ENCODE assay signal across 15 cellular contexts in genomic region chr19:1817553-1818179, GRCh38. TPM values are rescaled to one million over a fixed set of nuclear protein-coding genes. Genes with fewer than 3 reads are reported as not detected.
DNase-seq lines count a peak whose midpoint lies in the region; ATAC-seq and TF ChIP-seq lines count a peak whose summit lies in the region.
"Had no signal": no experiment of that assay in that cellular context is flagged by ENCODE, and none has a peak within 500 bp of the region (broad histone marks: within the 10 kb centered on the region; RNA-seq: fewer than 3 reads in every experiment).

No MANE protein-coding gene starts in this region.

- peak; percentile 27 for ATAC-seq in Right ventricle myocardium inferior
- no peak for ATAC-seq in GM21381 (IDR thresholded peaks at IDR 0.05; ENCODE audit: unreplicated experiment)
- ATAC-seq: HCT116 had no signal

- 90 to 97% (median 93%) methylated on average over 14 to 25 of the region's 25 CpGs for WGBS in spleen, 5 donors

- H3K27ac ChIP-seq in right atrium auricular region (no peak overlapping the region), RWPE1 (peak overlapping the region; percentile 29), left ventricle myocardium inferior (replicated peaks) (no peak overlapping the region), spleen (no peak overlapping the region)
- H3K27ac ChIP-seq: 22Rv1, GM23248, HL-60 had no signal

- intact Hi-C loops in Right ventricle myocardium inferior (cut with DNase I) (no loop called here), left ventricle myocardium inferior (cut with micrococcal nuclease) (no loop called here), spleen (cut with DNase I; ENCODE audit: low total_unique reads) (no loop called here)

- CTCF ChIA-PET in RWPE1 (lab: Yijun Ruan, JAX) = interaction anchor here (1.6 kb wide), 1 partner anchor 145 kb away, joined by 5 read pairs; no protein-coding TSS in a partner anchor

- DNase-seq in Right ventricle myocardium inferior (ENCODE audit: missing footprints) (no peak), right atrium auricular region (ENCODE audit: low spot score) (no peak), RWPE1 (ENCODE audit: low spot score) (no peak), left ventricle myocardium inferior (peak; percentile 45), spleen (peak; percentile 69), NCI-H1417 (lab: John Stamatoyannopoulos, UW) (no peak)
- DNase-seq: Caco-2; CD8-positive, alpha-beta memory T cell; DND-41; GDM1; GM23248 had no signal

- H3K36me3 ChIP-seq in right atrium auricular region (peaks cover 76% of the 10 kb centered on the region), left ventricle myocardium inferior (peaks cover 79% of the 10 kb centered on the region), spleen (peaks cover 8 to 87% (median 82%) of the 10 kb centered on the region in 6 donors)

- TF ChIP-seq CTCF in right atrium auricular region (IDR thresholded peaks at IDR 0.05) (no peak), RWPE1 (conservative IDR thresholded peaks at IDR 0.05; ENCODE audit: low read depth) (no peak), left ventricle myocardium inferior (IDR thresholded peaks at IDR 0.05; ENCODE audit: borderline replicate concordance) (no peak), spleen (IDR thresholded peaks at IDR 0.05 in 8 of 11, conservative IDR thresholded peaks at IDR 0.05 in 3 of 11) (no peak)

- H3K27me3 ChIP-seq in right atrium auricular region = no peaks in the 10 kb centered on the region
- H3K27me3 ChIP-seq in left ventricle myocardium inferior (ENCODE audit: low read depth) = no peaks in the 10 kb centered on the region
- H3K27me3 ChIP-seq in spleen (replicated peaks in 1 of 7) = no peaks in the 10 kb centered on the region

- POLR2A ChIA-PET in RWPE1 (lab: Yijun Ruan, JAX; ENCODE audit: low non-redundant PET) = no interaction called here

- TF ChIP-seq POLR2A in spleen (IDR thresholded peaks at IDR 0.05) = no peak

- H3K4me1 ChIP-seq in right atrium auricular region (peaks cover 0 to 11% of the 10 kb centered on the region in 2 donors), left ventricle myocardium inferior (peaks cover 16% of the 10 kb centered on the region), spleen (peaks cover 10 to 39% (median 22%) of the 10 kb centered on the region in 6 donors)
- H3K4me1 ChIP-seq: Caco-2 had no signal

- H3K4me3 ChIP-seq in right atrium auricular region (no peak overlapping the region), left ventricle myocardium inferior (no peak overlapping the region), spleen (no peak overlapping the region)
- H3K4me3 ChIP-seq: GM23248 had no signal

- no peaks in the 10 kb centered on the region for H3K9me3 ChIP-seq in right atrium auricular region
- H3K9me3 ChIP-seq in left ventricle myocardium inferior (replicated peaks) = no peaks in the 10 kb centered on the region
- no peaks in the 10 kb centered on the region for H3K9me3 ChIP-seq in spleen
- H3K9me3 ChIP-seq: Caco-2 had no signal

RNA-seq across cellular contexts. Expression of gene ATP8B3, which starts 5.6 kb away (rescaled TPM):
- total RNA-seq in Right ventricle myocardium inferior = 0.68 TPM
- under 1 TPM; 0.51 to 0.74 TPM for total RNA-seq in right atrium auricular region
- total RNA-seq in left ventricle myocardium inferior = 0.41 TPM
- 10 to 100 TPM in 1 of 7 donors, 1 to 10 TPM in 6; 5.4 to 10.1 (median 7.3) TPM for total RNA-seq in spleen
- 1 to 10 TPM; 1.9 to 3.9 (median 2.3) TPM for polyA plus RNA-seq in spleen

RNA-seq across cellular contexts. Expression of gene REXO1, which starts 30.6 kb away (rescaled TPM):
- total RNA-seq in Right ventricle myocardium inferior (17.8 TPM), right atrium auricular region (10 to 100 TPM in 1 of 2 donors, 1 to 10 TPM in 1; 9.6 to 12.1 TPM), left ventricle myocardium inferior (17.7 TPM), spleen (10 to 100 TPM; 35.7 to 88.1 (median 59.2) TPM)
- 10 to 100 TPM; 13.4 to 52.3 (median 27.4) TPM for polyA plus RNA-seq in spleen

RNA-seq across cellular contexts. Expression of gene KLF16, which starts 45.7 kb away (rescaled TPM):
- total RNA-seq in Right ventricle myocardium inferior (11.0 TPM), right atrium auricular region (1 to 10 TPM; 4.4 to 5.6 TPM), left ventricle myocardium inferior (6.4 TPM), spleen (10 to 100 TPM; 12.9 to 39.0 (median 29.5) TPM)
- 10 to 100 TPM in 1 of 3 donors, 1 to 10 TPM in 2; 7.1 to 19.5 (median 8.1) TPM for polyA plus RNA-seq in spleen

Comparison
In these comparisons a context has a peak if more than half of its experiments do, and no peak if none do; other contexts are left out.
1. DNase-seq: peak in left ventricle myocardium inferior (single experiment) and spleen (single experiment); none in Right ventricle myocardium inferior (single experiment), right atrium auricular region (single experiment), RWPE1 (single experiment) and NCI-H1417 (0 of 3).